In the genomic region with DNA sequence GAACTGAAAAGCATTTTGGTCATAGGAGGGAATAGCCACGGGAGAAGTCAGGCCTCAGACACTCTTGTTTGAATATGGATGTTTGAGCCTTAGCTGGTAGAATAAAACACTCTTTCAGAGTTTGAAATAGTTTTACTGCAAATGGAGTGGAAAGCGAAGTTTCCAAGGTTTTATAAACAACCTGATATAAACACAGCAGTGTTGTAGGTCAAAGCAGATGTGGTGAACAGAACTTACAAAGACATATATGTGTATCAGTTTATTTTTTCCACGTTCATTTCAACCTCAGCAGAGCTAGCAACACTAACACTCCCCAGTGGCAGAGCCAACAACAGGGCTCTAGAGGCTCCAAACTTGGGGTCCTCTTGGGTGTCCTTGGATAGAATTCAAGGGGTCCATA, we compare ENCODE assay signal across 1 cellular context.
TF ChIP-seq lines count a peak whose summit lies in the region.

No MANE protein-coding gene starts in this region.

TF ChIP-seq in GM23338, 12 proteins besides CTCF, POLR2A, EP300 and RAD21 (continued from another document):
- TF ChIP-seq, protein P1, sequence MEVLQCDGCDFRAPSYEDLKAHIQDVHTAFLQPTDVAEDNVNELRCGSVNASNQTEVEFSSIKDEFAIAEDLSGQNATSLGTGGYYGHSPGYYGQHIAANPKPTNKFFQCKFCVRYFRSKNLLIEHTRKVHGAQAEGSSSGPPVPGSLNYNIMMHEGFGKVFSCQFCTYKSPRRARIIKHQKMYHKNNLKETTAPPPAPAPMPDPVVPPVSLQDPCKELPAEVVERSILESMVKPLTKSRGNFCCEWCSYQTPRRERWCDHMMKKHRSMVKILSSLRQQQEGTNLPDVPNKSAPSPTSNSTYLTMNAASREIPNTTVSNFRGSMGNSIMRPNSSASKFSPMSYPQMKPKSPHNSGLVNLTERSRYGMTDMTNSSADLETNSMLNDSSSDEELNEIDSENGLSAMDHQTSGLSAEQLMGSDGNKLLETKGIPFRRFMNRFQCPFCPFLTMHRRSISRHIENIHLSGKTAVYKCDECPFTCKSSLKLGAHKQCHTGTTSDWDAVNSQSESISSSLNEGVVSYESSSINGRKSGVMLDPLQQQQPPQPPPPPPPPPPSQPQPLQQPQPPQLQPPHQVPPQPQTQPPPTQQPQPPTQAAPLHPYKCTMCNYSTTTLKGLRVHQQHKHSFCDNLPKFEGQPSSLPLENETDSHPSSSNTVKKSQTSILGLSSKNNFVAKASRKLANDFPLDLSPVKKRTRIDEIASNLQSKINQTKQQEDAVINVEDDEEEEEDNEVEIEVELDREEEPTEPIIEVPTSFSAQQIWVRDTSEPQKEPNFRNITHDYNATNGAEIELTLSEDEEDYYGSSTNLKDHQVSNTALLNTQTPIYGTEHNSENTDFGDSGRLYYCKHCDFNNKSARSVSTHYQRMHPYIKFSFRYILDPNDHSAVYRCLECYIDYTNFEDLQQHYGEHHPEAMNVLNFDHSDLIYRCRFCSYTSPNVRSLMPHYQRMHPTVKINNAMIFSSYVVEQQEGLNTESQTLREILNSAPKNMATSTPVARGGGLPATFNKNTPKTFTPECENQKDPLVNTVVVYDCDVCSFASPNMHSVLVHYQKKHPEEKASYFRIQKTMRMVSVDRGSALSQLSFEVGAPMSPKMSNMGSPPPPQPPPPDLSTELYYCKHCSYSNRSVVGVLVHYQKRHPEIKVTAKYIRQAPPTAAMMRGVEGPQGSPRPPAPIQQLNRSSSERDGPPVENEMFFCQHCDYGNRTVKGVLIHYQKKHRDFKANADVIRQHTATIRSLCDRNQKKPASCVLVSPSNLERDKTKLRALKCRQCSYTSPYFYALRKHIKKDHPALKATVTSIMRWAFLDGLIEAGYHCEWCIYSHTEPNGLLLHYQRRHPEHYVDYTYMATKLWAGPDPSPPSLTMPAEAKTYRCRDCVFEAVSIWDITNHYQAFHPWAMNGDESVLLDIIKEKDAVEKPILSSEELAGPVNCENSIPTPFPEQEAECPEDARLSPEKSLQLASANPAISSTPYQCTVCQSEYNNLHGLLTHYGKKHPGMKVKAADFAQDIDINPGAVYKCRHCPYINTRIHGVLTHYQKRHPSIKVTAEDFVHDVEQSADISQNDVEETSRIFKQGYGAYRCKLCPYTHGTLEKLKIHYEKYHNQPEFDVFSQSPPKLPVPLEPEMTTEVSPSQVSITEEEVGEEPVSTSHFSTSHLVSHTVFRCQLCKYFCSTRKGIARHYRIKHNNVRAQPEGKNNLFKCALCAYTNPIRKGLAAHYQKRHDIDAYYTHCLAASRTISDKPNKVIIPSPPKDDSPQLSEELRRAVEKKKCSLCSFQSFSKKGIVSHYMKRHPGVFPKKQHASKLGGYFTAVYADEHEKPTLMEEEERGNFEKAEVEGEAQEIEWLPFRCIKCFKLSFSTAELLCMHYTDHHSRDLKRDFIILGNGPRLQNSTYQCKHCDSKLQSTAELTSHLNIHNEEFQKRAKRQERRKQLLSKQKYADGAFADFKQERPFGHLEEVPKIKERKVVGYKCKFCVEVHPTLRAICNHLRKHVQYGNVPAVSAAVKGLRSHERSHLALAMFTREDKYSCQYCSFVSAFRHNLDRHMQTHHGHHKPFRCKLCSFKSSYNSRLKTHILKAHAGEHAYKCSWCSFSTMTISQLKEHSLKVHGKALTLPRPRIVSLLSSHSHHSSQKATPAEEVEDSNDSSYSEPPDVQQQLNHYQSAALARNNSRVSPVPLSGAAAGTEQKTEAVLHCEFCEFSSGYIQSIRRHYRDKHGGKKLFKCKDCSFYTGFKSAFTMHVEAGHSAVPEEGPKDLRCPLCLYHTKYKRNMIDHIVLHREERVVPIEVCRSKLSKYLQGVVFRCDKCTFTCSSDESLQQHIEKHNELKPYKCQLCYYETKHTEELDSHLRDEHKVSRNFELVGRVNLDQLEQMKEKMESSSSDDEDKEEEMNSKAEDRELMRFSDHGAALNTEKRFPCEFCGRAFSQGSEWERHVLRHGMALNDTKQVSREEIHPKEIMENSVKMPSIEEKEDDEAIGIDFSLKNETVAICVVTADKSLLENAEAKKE (CRISPR knock-in tag; IDR thresholded peaks at IDR 0.05), result no peak
- TF ChIP-seq EZH2 (IDR thresholded peaks at IDR 0.05; ENCODE audit: low read depth, unreplicated experiment), result no peak
- TF ChIP-seq, protein P2, sequence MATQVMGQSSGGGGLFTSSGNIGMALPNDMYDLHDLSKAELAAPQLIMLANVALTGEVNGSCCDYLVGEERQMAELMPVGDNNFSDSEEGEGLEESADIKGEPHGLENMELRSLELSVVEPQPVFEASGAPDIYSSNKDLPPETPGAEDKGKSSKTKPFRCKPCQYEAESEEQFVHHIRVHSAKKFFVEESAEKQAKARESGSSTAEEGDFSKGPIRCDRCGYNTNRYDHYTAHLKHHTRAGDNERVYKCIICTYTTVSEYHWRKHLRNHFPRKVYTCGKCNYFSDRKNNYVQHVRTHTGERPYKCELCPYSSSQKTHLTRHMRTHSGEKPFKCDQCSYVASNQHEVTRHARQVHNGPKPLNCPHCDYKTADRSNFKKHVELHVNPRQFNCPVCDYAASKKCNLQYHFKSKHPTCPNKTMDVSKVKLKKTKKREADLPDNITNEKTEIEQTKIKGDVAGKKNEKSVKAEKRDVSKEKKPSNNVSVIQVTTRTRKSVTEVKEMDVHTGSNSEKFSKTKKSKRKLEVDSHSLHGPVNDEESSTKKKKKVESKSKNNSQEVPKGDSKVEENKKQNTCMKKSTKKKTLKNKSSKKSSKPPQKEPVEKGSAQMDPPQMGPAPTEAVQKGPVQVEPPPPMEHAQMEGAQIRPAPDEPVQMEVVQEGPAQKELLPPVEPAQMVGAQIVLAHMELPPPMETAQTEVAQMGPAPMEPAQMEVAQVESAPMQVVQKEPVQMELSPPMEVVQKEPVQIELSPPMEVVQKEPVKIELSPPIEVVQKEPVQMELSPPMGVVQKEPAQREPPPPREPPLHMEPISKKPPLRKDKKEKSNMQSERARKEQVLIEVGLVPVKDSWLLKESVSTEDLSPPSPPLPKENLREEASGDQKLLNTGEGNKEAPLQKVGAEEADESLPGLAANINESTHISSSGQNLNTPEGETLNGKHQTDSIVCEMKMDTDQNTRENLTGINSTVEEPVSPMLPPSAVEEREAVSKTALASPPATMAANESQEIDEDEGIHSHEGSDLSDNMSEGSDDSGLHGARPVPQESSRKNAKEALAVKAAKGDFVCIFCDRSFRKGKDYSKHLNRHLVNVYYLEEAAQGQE (IDR thresholded peaks at IDR 0.05; ENCODE audit: unreplicated experiment), result no peak
- no peak for TF ChIP-seq ZNF331 (CRISPR knock-in tag; IDR thresholded peaks at IDR 0.05; ENCODE audit: low read depth)
- no peak for TF ChIP-seq STAT1 (IDR thresholded peaks at IDR 0.05; ENCODE audit: unreplicated experiment)
- TF ChIP-seq JUNB (IDR thresholded peaks at IDR 0.05; ENCODE audit: unreplicated experiment), result no peak
- no peak for TF ChIP-seq NANOG (IDR thresholded peaks at IDR 0.05; ENCODE audit: borderline replicate concordance)
- TF ChIP-seq CREB1 (CRISPR knock-in tag; IDR thresholded peaks at IDR 0.05; ENCODE audit: low read depth), result no peak
